Comparison of ENCODE assay signal across 8 cellular contexts in genomic region chr21:36478207-36478701, GRCh38. TPM values are rescaled to one million over a fixed set of nuclear protein-coding genes. Genes with fewer than 3 reads are reported as not detected.
A peak's percentile ranks its signal among the peaks of the same experiment; 100 is the strongest.
DNase-seq lines count a peak whose midpoint lies in the region; ATAC-seq, FAIRE-seq and TF ChIP-seq lines count a peak whose summit lies in the region.

No MANE protein-coding gene starts in this region.

- no peaks in the 10 kb centered on the region for H4K20me1 ChIP-seq in HepG2 (ENCODE audit: insufficient read depth, low read length)

- H3K9ac ChIP-seq in HepG2 (ENCODE audit: insufficient read depth, low read depth, low read length) = peak overlapping the region; percentile 75

- peak overlapping the region; percentile 96 for H3K4me2 ChIP-seq in HepG2 (ENCODE audit: low read depth, low read length)

- no peak for TF ChIP-seq CTCF in AG04449 (IDR thresholded peaks at IDR 0.05; ENCODE audit: insufficient read depth, low read length, missing control alignments)
- no peak for TF ChIP-seq CTCF in HepG2 (CRISPR knock-in tag; IDR thresholded peaks at IDR 0.05)

- H3K9me3 ChIP-seq in HepG2 (ENCODE audit: low read length) = no peaks in the 10 kb centered on the region

- peaks cover 15% of the 10 kb centered on the region for H3K79me2 ChIP-seq in HepG2 (ENCODE audit: insufficient read depth, low read length)

- WGBS in HepG2 (ENCODE audit: low lambda C conversion rate) = 7% methylated on average over 4 of the region's 6 CpGs

- TF ChIP-seq EP300 in HepG2 (IDR thresholded peaks at IDR 0.05; ENCODE audit: low read depth in 2 of 2, low read length in 2 of 2) (no peak), HepG2 (CRISPR knock-in tag; IDR thresholded peaks at IDR 0.05; ENCODE audit: borderline replicate concordance) (no peak)

- H3K4me3 Mint-ChIP-seq in activated T-helper 2 cell treated with anti-CD3 and anti-CD28 coated beads, Interferon-gamma antibody, Interleukin-2, Interleukin-4, amounts not matched to agents 10 μg/mL and 5 μg/mL and 100 μg/mL, durations not matched to agents 14 hours and 24 hours and 36 hours (ENCODE audit: low read depth) = no peak overlapping the region

- BruUV-seq in HepG2 (replicated peaks; lab: Mats Ljungman, UMichigan) = no TSS peak

- peaks cover 5% of the 10 kb centered on the region for H3K27me3 Mint-ChIP-seq in activated T-helper 2 cell treated with anti-CD3 and anti-CD28 coated beads, Interferon-gamma antibody, Interleukin-2, Interleukin-4, amounts not matched to agents 10 μg/mL and 5 μg/mL and 100 μg/mL, durations not matched to agents 14 hours and 24 hours and 36 hours (ENCODE audit: low read depth)

- TF ChIP-seq POLR2A in HepG2 (IDR thresholded peaks at IDR 0.05; ENCODE audit: insufficient read depth in 1 of 2, low read depth in 2 of 2, low read length in 2 of 2) = peak in 1 of 2 experiments; percentile 19; a peak in 1 of 4 replicates

- DNase-seq in AG04449 (ENCODE audit: low read depth, low spot score) (peak; percentile 72), HepG2 (ENCODE audit: low spot score) (no peak), H7 (no peak), CD1c-positive myeloid dendritic cell (ENCODE audit: extremely low spot score) (no peak)
- DNase-seq in activated T-helper 2 cell treated with anti-CD3 and anti-CD28 coated beads, Interferon-gamma antibody, Interleukin-2, Interleukin-4, amounts not matched to agents 10 μg/mL and 5 μg/mL and 100 μg/mL, durations not matched to agents 14 hours and 24 hours and 36 hours (ENCODE audit: low spot score) = peak; percentile 13

- no peaks in the 10 kb centered on the region for H3K9me3 Mint-ChIP-seq in activated T-helper 2 cell treated with anti-CD3 and anti-CD28 coated beads, Interferon-gamma antibody, Interleukin-2, Interleukin-4, amounts not matched to agents 10 μg/mL and 5 μg/mL and 100 μg/mL, durations not matched to agents 14 hours and 24 hours and 36 hours

- CTCF ChIA-PET in AG04449 (lab: Yijun Ruan, JAX) (interaction anchor here (0.9 to 3.2 kb wide), 11 partner anchors 9 to 439 kb away, joined by 3 to 16 read pairs (median 4); no protein-coding TSS in a partner anchor), HepG2 (lab: Yijun Ruan, JAX; ENCODE audit: low intra/inter-chr PET ratio, low total read pairs) (no interaction called here)

- in situ Hi-C loops in HepG2 (cut with HindIII; ENCODE audit: extremely low pct_ligation_motif_present, low pct_unique_long_range_greater_than_20kb) = no loop called here

- H3K4me1 ChIP-seq in HepG2 (ENCODE audit: insufficient read depth, low read length) = peaks cover 72% of the 10 kb centered on the region

- H2AFZ ChIP-seq in HepG2 (ENCODE audit: low read length) = no peak overlapping the region

- peaks cover 16% of the 10 kb centered on the region for H3K4me1 Mint-ChIP-seq in activated T-helper 2 cell treated with anti-CD3 and anti-CD28 coated beads, Interferon-gamma antibody, Interleukin-2, Interleukin-4, amounts not matched to agents 10 μg/mL and 5 μg/mL and 100 μg/mL, durations not matched to agents 14 hours and 24 hours and 36 hours (ENCODE audit: low read depth)

- no peak overlapping the region for H3K27ac Mint-ChIP-seq in activated T-helper 2 cell treated with anti-CD3 and anti-CD28 coated beads, Interferon-gamma antibody, Interleukin-2, Interleukin-4, amounts not matched to agents 10 μg/mL and 5 μg/mL and 100 μg/mL, durations not matched to agents 14 hours and 24 hours and 36 hours

- H3K36me3 Mint-ChIP-seq in activated T-helper 2 cell treated with anti-CD3 and anti-CD28 coated beads, Interferon-gamma antibody, Interleukin-2, Interleukin-4, amounts not matched to agents 10 μg/mL and 5 μg/mL and 100 μg/mL, durations not matched to agents 14 hours and 24 hours and 36 hours (ENCODE audit: low read depth) = no peaks in the 10 kb centered on the region

- ATAC-seq in GM19023 (IDR thresholded peaks at IDR 0.05; ENCODE audit: unreplicated experiment) (peak; percentile 57), HepG2 (no peak), HG03095 (IDR thresholded peaks at IDR 0.05; ENCODE audit: unreplicated experiment) (no peak), GM19035 (IDR thresholded peaks at IDR 0.05; ENCODE audit: unreplicated experiment) (no peak)

- H3K27ac ChIP-seq in HepG2 (ENCODE audit: extremely low read length, insufficient read depth, low read length) = peak overlapping the region; percentile 89

- intact Hi-C loops in activated T-helper 2 cell treated with anti-CD3 and anti-CD28 coated beads, Interferon-gamma antibody, Interleukin-2, Interleukin-4, amounts not matched to agents 10 μg/mL and 5 μg/mL and 100 μg/mL, durations not matched to agents 14 hours and 24 hours and 36 hours (cut with micrococcal nuclease) = loop anchor here (2.0 kb wide), 1 partner anchor 47 kb away; no protein-coding TSS in a partner anchor
- intact Hi-C loops in HepG2 (cut with micrococcal nuclease; ENCODE audit: unreplicated experiment) = loop anchor here (2.0 kb wide), 1 partner anchor 57 kb away; no protein-coding TSS in a partner anchor

- POLR2A ChIA-PET in AG04449 (lab: Yijun Ruan, JAX) (interaction anchor here (1.0 to 3.9 kb wide), 3 partner anchors 40 to 584 kb away, joined by 3 to 33 read pairs (median 10); no protein-coding TSS in a partner anchor), HepG2 (lab: Yijun Ruan, JAX) (interaction anchor here (0.6 to 3.4 kb wide), 4 partner anchors 11 to 275 kb away, joined by 3 to 15 read pairs (median 8); no protein-coding TSS in a partner anchor)

- no peaks in the 10 kb centered on the region for H3K36me3 ChIP-seq in HepG2 (replicated peaks in 1 of 2; ENCODE audit: control insufficient read depth in 1 of 2, insufficient read depth in 2 of 2, low read length in 2 of 2)
- H3K36me3 ChIP-seq in H7 (replicated peaks; ENCODE audit: control insufficient read depth, insufficient read depth, low read length) = no peaks in the 10 kb centered on the region

- no peak for TF ChIP-seq RAD21 in HepG2 (CRISPR knock-in tag; IDR thresholded peaks at IDR 0.05)

- no peak for FAIRE-seq in HepG2 (lab: Jason Lieb, UNC)

- H3K4me3 ChIP-seq in AG04449 (ENCODE audit: low read depth, low read length) (peak overlapping the region; percentile 20), HepG2 (replicated peaks in 1 of 3; ENCODE audit: insufficient read depth in 1 of 3, low read depth in 2 of 3, low read length in 3 of 3) (peak overlapping the region; percentile 50 to 79 (median 54)), H7 (ENCODE audit: insufficient read depth, low read depth, low read length) (no peak overlapping the region)

- H3K27me3 ChIP-seq in HepG2 (ENCODE audit: control insufficient read depth in 1 of 2, insufficient read depth in 2 of 2, low read length in 2 of 2) (no peaks in the 10 kb centered on the region; a peak in 1 of 5 replicates), H7 (ENCODE audit: control insufficient read depth, insufficient read depth, low read length) (no peaks in the 10 kb centered on the region)

TF ChIP-seq in HepG2, 621 proteins besides CTCF, POLR2A, EP300 and RAD21 (continues in another document):
- TF ChIP-seq ATF4 (CRISPR knock-in tag; IDR thresholded peaks at IDR 0.05) (no peak), ZNF629 (CRISPR knock-in tag; conservative IDR thresholded peaks at IDR 0.05) (peak; percentile 47; the same call in 1 of the 2 replicates), FOSL2 (CRISPR knock-in tag; IDR thresholded peaks at IDR 0.05) (0 out of 2 replicates have a peak, but pooled peaks have one; percentile 9)

RNA-seq across cellular contexts. Expression of gene CLDN14, which starts 1.7 kb away (rescaled TPM):
- total RNA-seq in activated T-helper 2 cell treated with anti-CD3 and anti-CD28 coated beads, Interferon-gamma antibody, Interleukin-2, Interleukin-4, amounts not matched to agents 10 μg/mL and 5 μg/mL and 100 μg/mL, durations not matched to agents 14 hours and 24 hours and 36 hours = 0.39 TPM in 1 of 2 replicates, not detected in the other
- total RNA-seq in HepG2 (2016; rRNA removed; fragmentation: Illumina TruSeq; extraction: Trizol) = 0.77 and 1.1 TPM in 2 replicates
- 0.71 and 1.1 TPM in 2 replicates for total RNA-seq in HepG2 (2016; cell fraction: cytosol; rRNA removed; fragmentation: Illumina TruSeq; extraction: Trizol; ENCODE audit: low read depth)
- total RNA-seq in HepG2 (2016; cell fraction: insoluble cytoplasmic fraction; rRNA removed; fragmentation: Illumina TruSeq; extraction: Trizol) = 0.85 and 1.2 TPM in 2 replicates
- 1.3 and 1.5 TPM in 2 replicates for total RNA-seq in HepG2 (2016; cell fraction: membrane; rRNA removed; fragmentation: Illumina TruSeq; extraction: Trizol)
- total RNA-seq in HepG2 (2016; cell fraction: nucleus; rRNA removed; fragmentation: Illumina TruSeq; extraction: Trizol) = 1.1 and 1.3 TPM in 2 replicates
- polyA plus RNA-seq in HepG2 (2011; rRNA removed) = 1.4 and 3.7 TPM in 2 replicates
- polyA plus RNA-seq in HepG2 (2011; cell fraction: cytosol; rRNA removed) = 2.5 and 2.9 TPM in 2 replicates
- polyA plus RNA-seq in HepG2 (2011; cell fraction: nucleus; rRNA removed) = 4.2 and 6.3 TPM in 2 replicates
- polyA plus RNA-seq in HepG2 (2012) = 3.3 and 6.2 TPM in 2 replicates
- 0.24 and 0.27 TPM in 2 replicates for polyA plus RNA-seq in HepG2 (2016; cell fraction: cytosol; fragmentation: Illumina TruSeq; extraction: Trizol; ENCODE audit: low read depth)
- 0.56 and 0.57 TPM in 2 replicates for polyA plus RNA-seq in HepG2 (2016; cell fraction: insoluble cytoplasmic fraction; fragmentation: Illumina TruSeq; extraction: Trizol; ENCODE audit: low read depth)
- polyA plus RNA-seq in HepG2 (2016; cell fraction: membrane; fragmentation: Illumina TruSeq; extraction: Trizol; ENCODE audit: low read depth) = 0.61 and 0.64 TPM in 2 replicates
- polyA plus RNA-seq in HepG2 (2016; cell fraction: nucleus; fragmentation: Illumina TruSeq; extraction: Trizol; ENCODE audit: insufficient read depth, low read depth) = 1.1 and 1.4 TPM in 2 replicates
- 5.6 TPM in 1 of 2 replicates, not detected in the other for polyA minus RNA-seq in HepG2 (2011; rRNA and poly(A)+ RNA removed; ENCODE audit: low replicate concordance)
- polyA minus RNA-seq in HepG2 (2011; cell fraction: cytosol; rRNA and poly(A)+ RNA removed) = 1.1 and 2.0 TPM in 2 replicates
- polyA minus RNA-seq in HepG2 (2011; cell fraction: nucleus; rRNA and poly(A)+ RNA removed) = 2.8 and 5.1 TPM in 2 replicates
- total RNA-seq in H7 (2014; rRNA removed; shearing (Covaris generic)) = not detected in 2 replicates

Comparison
In these comparisons a context has a peak if more than half of its experiments do, and no peak if none do; other contexts are left out.
1. DNase-seq: peak in AG04449 (single experiment) and activated T-helper 2 cell treated with anti-CD3 and anti-CD28 coated beads, Interferon-gamma antibody, Interleukin-2, Interleukin-4, amounts not matched to agents 10 μg/mL and 5 μg/mL and 100 μg/mL, durations not matched to agents 14 hours and 24 hours and 36 hours (single experiment); none in HepG2 (single experiment), H7 (single experiment) and CD1c-positive myeloid dendritic cell (single experiment).